Comparison of ENCODE assay signal across 8 cellular contexts in the genomic region with DNA sequence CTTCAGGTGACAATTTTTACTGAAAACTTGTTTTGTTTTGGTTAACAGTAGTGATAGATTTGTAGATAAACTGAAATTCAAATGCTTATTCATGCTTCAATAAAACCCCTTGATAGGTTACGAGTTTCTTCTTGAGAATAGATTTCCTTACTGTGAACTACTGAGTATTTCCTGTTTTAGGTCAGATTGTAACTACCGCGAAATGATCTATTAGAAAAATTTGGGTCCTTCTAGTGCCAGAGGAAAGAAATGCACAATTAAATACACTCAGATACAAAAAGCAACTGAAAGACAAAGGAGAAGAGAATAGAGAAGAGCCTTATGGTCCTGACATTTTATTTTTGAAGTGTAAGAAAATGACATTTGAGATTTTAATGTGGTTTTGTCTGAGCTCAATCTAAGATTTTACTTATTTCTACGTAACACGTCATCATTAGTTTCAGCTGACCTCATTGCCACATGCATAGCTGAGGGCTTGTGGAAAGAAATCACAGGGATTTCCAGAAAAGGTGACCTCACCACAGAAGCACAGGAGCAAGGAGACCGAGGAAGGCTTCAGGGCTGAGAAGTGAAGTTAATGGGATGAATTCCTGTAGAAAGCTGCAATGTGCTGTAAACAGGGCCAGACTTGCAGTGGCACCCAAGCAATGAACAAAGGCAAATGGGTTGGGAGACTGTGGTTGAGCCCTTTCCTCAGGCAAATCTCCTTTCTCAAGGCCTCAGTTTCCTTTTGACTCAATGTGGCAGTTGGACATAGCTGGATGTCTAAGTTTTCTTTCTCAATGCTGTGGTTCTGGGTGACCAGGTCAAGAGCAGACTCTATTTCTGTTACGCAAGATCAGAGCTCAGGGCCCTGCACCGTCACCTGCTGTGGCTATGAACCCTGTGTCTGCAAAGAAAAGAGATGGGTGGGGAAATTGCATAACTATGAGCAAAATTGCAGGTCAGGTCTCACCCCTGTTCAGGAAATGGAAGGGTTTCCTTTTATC.
A peak's percentile ranks its signal among the peaks of the same experiment; 100 is the strongest.
DNase-seq lines count a peak whose midpoint lies in the region; ATAC-seq and TF ChIP-seq lines count a peak whose summit lies in the region.

No MANE protein-coding gene starts in this region.

- no peaks in the 10 kb centered on the region for H3K36me3 ChIP-seq in rectal smooth muscle tissue (ENCODE audit: control insufficient read depth, insufficient read depth, low read length)

- no peak overlapping the region for H3K9ac ChIP-seq in rectal smooth muscle tissue (ENCODE audit: low read length)

- peak overlapping the region; percentile 44 for H3K4me3 ChIP-seq in NB4 (ENCODE audit: low read depth, low read length)
- no peak overlapping the region for H3K4me3 ChIP-seq in rectal smooth muscle tissue (ENCODE audit: low read length)

- peak; percentile 96 for DNase-seq in NB4 (ENCODE audit: low read depth)
- DNase-seq in central memory CD4-positive, alpha-beta T cell = peak; percentile 9
- DNase-seq in HCEC 1CT = no peak
- DNase-seq in NCI-H1048 (lab: John Stamatoyannopoulos, UW) = no peak
- no peak for DNase-seq in stimulated activated CD4-positive, alpha-beta T cell treated with anti-CD3 and anti-CD28 coated beads, Interleukin-2, amount 100 ng/mL, for 24 hours

- peak; percentile 71 for ATAC-seq in GM18519 (IDR thresholded peaks at IDR 0.05; ENCODE audit: low FRiP score, unreplicated experiment)
- peak; percentile 86 for ATAC-seq in HG02623 (IDR thresholded peaks at IDR 0.05; ENCODE audit: unreplicated experiment)

- TF ChIP-seq CTCF in NB4 (IDR thresholded peaks at IDR 0.05; ENCODE audit: low read depth, low read length) = no peak

- peak overlapping the region; percentile 7 for H3K27ac ChIP-seq in rectal smooth muscle tissue (ENCODE audit: low read depth, low read length)

- no peaks in the 10 kb centered on the region for H3K27me3 ChIP-seq in rectal smooth muscle tissue (ENCODE audit: control insufficient read depth, insufficient read depth, low read length)

- no peak for TF ChIP-seq POLR2A in NB4 (IDR thresholded peaks at IDR 0.05; ENCODE audit: extremely low read depth, insufficient read length)

- H3K4me1 ChIP-seq in rectal smooth muscle tissue (ENCODE audit: control insufficient read depth, insufficient read depth, low read length) = peaks cover 8% of the 10 kb centered on the region

Comparison
In these comparisons a context has a peak if more than half of its experiments do, and no peak if none do; other contexts are left out.
1. DNase-seq: peak in NB4 (single experiment) and central memory CD4-positive, alpha-beta T cell (single experiment); none in HCEC 1CT (single experiment), NCI-H1048 (single experiment) and stimulated activated CD4-positive, alpha-beta T cell treated with anti-CD3 and anti-CD28 coated beads, Interleukin-2, amount 100 ng/mL, for 24 hours (0 of 2).